Comparison of ENCODE assay signal across 21 cellular contexts in genomic region chr9:123978981-123979380, GRCh38. TPM values are rescaled to one million over a fixed set of nuclear protein-coding genes. Genes with fewer than 3 reads are reported as not detected.
"Had no signal": no experiment of that assay in that cellular context is flagged by ENCODE, and none has a peak within 500 bp of the region (broad histone marks: within the 10 kb centered on the region; RNA-seq: fewer than 3 reads in every experiment).

No MANE protein-coding gene starts in this region.

- H3K9me3 ChIP-seq: SK-N-SH had no signal

- ATAC-seq: Panc1, PC-3, T-cell had no signal

- H3K27ac ChIP-seq: HL-60, RWPE1 had no signal

- DNase-seq: KBM-7; NCI-H1048; NCI-H1436; NCI-H187 treated with DMSO at 0.1 percent for 48 hours; NCI-H2081 treated with DMSO at 0.1 percent for 48 hours; NCI-H2171; NCI-H2227 treated with DMSO at 0.1 percent for 48 hours; NCI-H524; NCI-H526 treated with DMSO at 0.1 percent for 48 hours; NCI-H748 treated with DMSO at 0.1 percent for 48 hours; NK-92 treated with Interleukin-12 subunit alpha and Interleukin-12 subunit beta, amount 100 ng/mL, for 24 hours; PC-3; SHP77; SK-N-SH; SW 1271; T-cell had no signal

RNA-seq across cellular contexts. Expression of gene LHX2, which starts 32.6 kb away (rescaled TPM):
- total RNA-seq: OCI-LY7, SK-MEL-5, T-cell had no signal
